ENCODE assay signal across 1 cellular context in genomic region chr19:12873891-12874745, GRCh38.
TF ChIP-seq lines count a peak whose summit lies in the region.

No MANE protein-coding gene starts in this region.

TF ChIP-seq in K562, 482 proteins besides CTCF, POLR2A, EP300 and RAD21:
- TF ChIP-seq ZNF212 (CRISPR knock-in tag; IDR thresholded peaks at IDR 0.05) (no peak), RBFOX2 (IDR thresholded peaks at IDR 0.05; ENCODE audit: low read depth, low read length) (peak; percentile 26), ZBTB33 (CRISPR knock-in tag; IDR thresholded peaks at IDR 0.05) (peak; percentile 83), RBM22 (IDR thresholded peaks at IDR 0.05; ENCODE audit: low read depth, low read length, poor library complexity, severe bottlenecking) (peak; percentile 58), ZNF76 (CRISPR knock-in tag; IDR thresholded peaks at IDR 0.05; ENCODE audit: borderline replicate concordance) (no peak), IFI16 (CRISPR knock-in tag; IDR thresholded peaks at IDR 0.05) (no peak), PRDM10 (IDR thresholded peaks at IDR 0.05; ENCODE audit: partially characterized antibody) (no peak), ZNF696 (CRISPR knock-in tag; conservative IDR thresholded peaks at IDR 0.05) (no peak), FIP1L1 (IDR thresholded peaks at IDR 0.05; ENCODE audit: low read depth, low read length, poor library complexity, severe bottlenecking) (peak; percentile 12), POLR2G (IDR thresholded peaks at IDR 0.05; ENCODE audit: low read depth, low read length) (peak; percentile 60)
